In genomic region chr19:1027953-1028902, GRCh38 we compare ENCODE assay signal across 8 cellular contexts. TPM values are rescaled to one million over a fixed set of nuclear protein-coding genes. Genes with fewer than 3 reads are reported as not detected.
DNase-seq lines count a peak whose midpoint lies in the region; ATAC-seq and TF ChIP-seq lines count a peak whose summit lies in the region.

No MANE protein-coding gene starts in this region.

- H3K27me3 ChIP-seq in Panc1 (ENCODE audit: control insufficient read depth, insufficient read depth, low read length), result no peaks in the 10 kb centered on the region
- H3K27me3 ChIP-seq in parathyroid adenoma (ENCODE audit: control insufficient read depth, insufficient read depth, low read length), result no peaks in the 10 kb centered on the region

- POLR2A ChIA-PET in Panc1 (lab: Charles Lee), result interaction anchor here (0.5 to 0.7 kb wide), 4 partner anchors 13 to 329 kb away, joined by 5 to 13 read pairs (median 9); no protein-coding TSS in a partner anchor

- no peaks in the 10 kb centered on the region for H3K79me2 ChIP-seq in parathyroid adenoma

- peak overlapping the region; percentile 85 for H3K4me3 Mint-ChIP-seq in activated naive CD4-positive, alpha-beta T cell treated with anti-CD3 and anti-CD28 coated beads, Interleukin-2, amount 50 U/mL, for 24 hours

- no peaks in the 10 kb centered on the region for H3K27me3 Mint-ChIP-seq in activated naive CD4-positive, alpha-beta T cell treated with anti-CD3 and anti-CD28 coated beads, Interleukin-2, amount 50 U/mL, for 24 hours

- TF ChIP-seq CTCF in AG09319 (IDR thresholded peaks at IDR 0.05; ENCODE audit: low read depth, low read length) (no peak), Panc1 (IDR thresholded peaks at IDR 0.05) (no peak), parathyroid adenoma (IDR thresholded peaks at IDR 0.05) (no peak)

- BruUV-seq in Panc1 (replicated peaks; lab: Mats Ljungman, UMichigan), result no TSS peak

- peak; percentile 94 for DNase-seq in AG09319 (ENCODE audit: extremely low read depth, low read depth)
- DNase-seq in Panc1 (ENCODE audit: low read depth, low spot score), result no peak
- peak; percentile 82 for DNase-seq in Right ventricle myocardium inferior (ENCODE audit: missing footprints)

- peaks cover 34% of the 10 kb centered on the region for H3K4me1 Mint-ChIP-seq in activated naive CD4-positive, alpha-beta T cell treated with anti-CD3 and anti-CD28 coated beads, Interleukin-2, amount 50 U/mL, for 24 hours

- H3K36me3 ChIP-seq in Panc1 (ENCODE audit: control insufficient read depth, insufficient read depth, low read length) (peaks cover 9% of the 10 kb centered on the region; the same call in 1 of the 2 replicates), parathyroid adenoma (ENCODE audit: control insufficient read depth, insufficient read depth, low read length) (no peaks in the 10 kb centered on the region)

- H3K9ac ChIP-seq in parathyroid adenoma, result no peak overlapping the region

- H2AFZ ChIP-seq in parathyroid adenoma, result no peak overlapping the region

- H3K27ac Mint-ChIP-seq in activated naive CD4-positive, alpha-beta T cell treated with anti-CD3 and anti-CD28 coated beads, Interleukin-2, amount 50 U/mL, for 24 hours, result peak overlapping the region; percentile 30

- H3K9me3 ChIP-seq in Panc1 (ENCODE audit: control insufficient read depth, insufficient read depth, low read depth, low read length), result no peaks in the 10 kb centered on the region
- H3K9me3 ChIP-seq in parathyroid adenoma (ENCODE audit: control insufficient read depth, low read length), result no peaks in the 10 kb centered on the region

- peak overlapping the region; percentile 68 for H3K4me2 ChIP-seq in parathyroid adenoma (ENCODE audit: low read length)

- intact Hi-C loops in Panc1 (cut with micrococcal nuclease; ENCODE audit: unreplicated experiment) (no loop called here), Right ventricle myocardium inferior (cut with DNase I) (loop anchor here (10.0 kb wide), 1 partner anchor 357 kb away; the partner anchor contains the start of gene NDUFS7)

- H3K4me1 ChIP-seq in Panc1 (ENCODE audit: control insufficient read depth, insufficient read depth, low read length), result peaks cover 8% of the 10 kb centered on the region
- H3K4me1 ChIP-seq in parathyroid adenoma, result no peaks in the 10 kb centered on the region

- H3K4me3 ChIP-seq in Panc1 (ENCODE audit: low read depth in 2 of 2, low read length in 2 of 2), result peak overlapping the region; percentile 82 to 94
- peak overlapping the region; percentile 36 for H3K4me3 ChIP-seq in parathyroid adenoma (ENCODE audit: low read depth, low read length)

- in situ Hi-C loops in Panc1 (cut with HindIII; ENCODE audit: low pct_unique_long_range_greater_than_20kb, low sequenced_read_pairs), result no loop called here

- no peaks in the 10 kb centered on the region for H3K9me3 Mint-ChIP-seq in activated naive CD4-positive, alpha-beta T cell treated with anti-CD3 and anti-CD28 coated beads, Interleukin-2, amount 50 U/mL, for 24 hours

- CTCF ChIA-PET in Panc1 (lab: Charles Lee), result interaction anchor here (0.6 kb wide), 2 partner anchors 193 to 348 kb away, joined by 7 to 17 read pairs; no protein-coding TSS in a partner anchor

- H3K36me3 Mint-ChIP-seq in activated naive CD4-positive, alpha-beta T cell treated with anti-CD3 and anti-CD28 coated beads, Interleukin-2, amount 50 U/mL, for 24 hours, result peaks cover 2% of the 10 kb centered on the region

- H3K27ac ChIP-seq in Panc1 (ENCODE audit: low read length) (peak overlapping the region; percentile 94), parathyroid adenoma (no peak overlapping the region)

- ATAC-seq in GM18909 (IDR thresholded peaks at IDR 0.05; ENCODE audit: poor library complexity, unreplicated experiment), result peak; percentile 46
- peak; percentile 71 for ATAC-seq in Panc1
- peak; percentile 72 for ATAC-seq in Right ventricle myocardium inferior
- no peak for ATAC-seq in GM19467 (IDR thresholded peaks at IDR 0.05; ENCODE audit: unreplicated experiment)
- no peak for ATAC-seq in GM21717 (IDR thresholded peaks at IDR 0.05; ENCODE audit: unreplicated experiment)

RNA-seq across cellular contexts. Expression of gene CNN2, which starts 1.8 kb away (rescaled TPM):
- total RNA-seq in Panc1 (2021; ENCODE audit: unreplicated experiment) (203 TPM), Right ventricle myocardium inferior (69.3 TPM)
- polyA plus RNA-seq in Panc1 (2012; ENCODE audit: insufficient read length), result 201 TPM

RNA-seq across cellular contexts. Expression of gene RNU6-2, which starts 6.9 kb away (rescaled TPM):
- total RNA-seq in Panc1 (2021; ENCODE audit: unreplicated experiment) (not detected), Right ventricle myocardium inferior (not detected)
- not detected for polyA plus RNA-seq in Panc1 (2012; ENCODE audit: insufficient read length)

RNA-seq across cellular contexts. Expression of gene TMEM259, which starts 7.3 kb away (rescaled TPM):
- 193 TPM for total RNA-seq in Panc1 (2021; ENCODE audit: unreplicated experiment)
- polyA plus RNA-seq in Panc1 (2012; ENCODE audit: insufficient read length), result 263 TPM
- total RNA-seq in Right ventricle myocardium inferior, result 106 TPM

RNA-seq across cellular contexts. Expression of gene ABCA7, which starts 11.7 kb away (rescaled TPM):
- total RNA-seq in Panc1 (2021; ENCODE audit: unreplicated experiment) (47.5 TPM), Right ventricle myocardium inferior (7.7 TPM)
- polyA plus RNA-seq in Panc1 (2012; ENCODE audit: insufficient read length), result 52.0 TPM

RNA-seq across cellular contexts. Expression of gene GRIN3B, which starts 28.0 kb away (rescaled TPM):
- total RNA-seq in Panc1 (2021; ENCODE audit: unreplicated experiment), result 4.6 TPM
- polyA plus RNA-seq in Panc1 (2012; ENCODE audit: insufficient read length), result 14.8 TPM
- total RNA-seq in Right ventricle myocardium inferior, result 0.35 TPM

Comparison
In these comparisons a context has a peak if more than half of its experiments do, and no peak if none do; other contexts are left out.
1. ATAC-seq: peak in GM18909 (single experiment), Panc1 (single experiment) and Right ventricle myocardium inferior (single experiment); none in GM19467 (single experiment) and GM21717 (single experiment).